8 cellular contexts compared by ENCODE assay signal in the genomic region with DNA sequence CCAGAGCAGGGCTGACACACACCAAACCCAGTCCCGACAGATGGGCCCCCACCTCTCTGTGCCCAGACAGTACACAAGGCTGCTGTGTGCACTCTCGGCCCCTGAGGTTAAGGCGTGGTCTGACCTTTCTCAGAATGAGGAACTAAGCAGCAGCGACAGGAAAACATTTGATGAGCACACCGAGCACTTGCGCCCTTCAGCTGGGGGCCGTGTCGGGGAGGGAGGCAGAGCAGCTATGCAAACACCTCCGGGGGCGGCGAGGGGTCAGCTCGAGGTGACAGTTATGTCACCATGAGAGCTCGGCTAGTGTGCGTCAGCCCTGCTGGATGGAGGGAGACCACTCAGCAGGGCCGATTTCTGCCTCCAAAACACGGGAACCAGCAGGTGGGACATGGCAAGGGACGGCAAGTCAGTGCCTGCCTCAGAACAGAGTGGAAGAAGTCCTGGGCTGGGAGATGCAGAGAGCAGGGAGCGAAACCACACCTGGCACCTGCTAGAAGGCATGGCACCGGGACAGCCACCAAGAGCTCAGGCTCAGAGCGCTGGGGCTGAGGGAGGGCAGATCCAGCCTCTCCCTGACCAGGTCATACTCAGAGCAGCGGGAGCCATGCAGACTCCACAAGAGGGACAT. TPM values are rescaled to one million over a fixed set of nuclear protein-coding genes. Genes with fewer than 3 reads are reported as not detected.
DNase-seq lines count a peak whose midpoint lies in the region; ATAC-seq and TF ChIP-seq lines count a peak whose summit lies in the region.

No MANE protein-coding gene starts in this region.

- TF ChIP-seq CTCF in Peyer's patch (IDR thresholded peaks at IDR 0.05) (no peak), foreskin keratinocyte (conservative IDR thresholded peaks at IDR 0.05) (no peak)

- H4K20me1 ChIP-seq in BLaER1: peaks cover 73% of the 10 kb centered on the region

- H3K36me3 ChIP-seq in BLaER1 (peaks cover 97% of the 10 kb centered on the region), Peyer's patch (peaks cover 0 to 6% (median 0%) of the 10 kb centered on the region in 3 donors)

- TF ChIP-seq POLR2A in Peyer's patch (IDR thresholded peaks at IDR 0.05): no peak

- peak overlapping the region; percentile 83 for H3K4me2 ChIP-seq in BLaER1

- peak overlapping the region; percentile 57 for H3K27ac ChIP-seq in BLaER1
- H3K27ac ChIP-seq in Peyer's patch: peak overlapping the region; percentile 36 to 88 (median 59)
- H3K27ac ChIP-seq in foreskin keratinocyte: no peak overlapping the region

- H3K4me3 ChIP-seq in BLaER1 (peak overlapping the region; percentile 38; the same call in 1 of the 2 replicates), Peyer's patch (peak overlapping the region in 1 of 4 donors; percentile 20)

- H3K9ac ChIP-seq in BLaER1: peak overlapping the region; percentile 51

- H3K4me1 ChIP-seq in BLaER1 (peaks cover 61% of the 10 kb centered on the region), Peyer's patch (peaks cover 0 to 20% (median 13%) of the 10 kb centered on the region in 4 donors), foreskin keratinocyte (no peaks in the 10 kb centered on the region)

- H3K9me3 ChIP-seq in BLaER1 (no peaks in the 10 kb centered on the region), Peyer's patch (no peaks in the 10 kb centered on the region)

- ATAC-seq in GM18870 (IDR thresholded peaks at IDR 0.05; ENCODE audit: unreplicated experiment) (peak; percentile 92), HG03039 (IDR thresholded peaks at IDR 0.05; ENCODE audit: unreplicated experiment) (peak; percentile 93), foreskin keratinocyte (peak; percentile 37)
- ATAC-seq in stimulated activated naive CD8-positive, alpha-beta T cell treated with anti-CD3 and anti-CD28 coated beads, Interleukin-15, Interleukin-2, amounts not matched to agents 100 U/mL and 50 U/mL, for 24 hours: peak; percentile 82

- peak in 2 of 3 donors; percentile 92 to 93 for DNase-seq in Peyer's patch
- DNase-seq in foreskin keratinocyte: no peak
- peak; percentile 60 for DNase-seq in stimulated activated naive CD8-positive, alpha-beta T cell treated with anti-CD3 and anti-CD28 coated beads, Interleukin-15, Interleukin-2, amounts not matched to agents 100 U/mL and 50 U/mL, for 24 hours
- no peak for DNase-seq in NCI-H187 (lab: John Stamatoyannopoulos, UW)
- no peak for DNase-seq in putamen (ENCODE audit: low spot score)

- H3K27me3 ChIP-seq in BLaER1: no peaks in the 10 kb centered on the region
- H3K27me3 ChIP-seq in Peyer's patch: no peaks in the 10 kb centered on the region
- no peaks in the 10 kb centered on the region for H3K27me3 ChIP-seq in foreskin keratinocyte

RNA-seq across cellular contexts. Expression of a gene that starts 57.4 kb away (rescaled TPM):
- 10 to 100 TPM in 2 of 4 donors, 1 to 10 TPM in 2; 3.9 to 55.3 (median 10.9) TPM for total RNA-seq in Peyer's patch
- 28.2 and 31.9 TPM in 2 replicates for total RNA-seq in foreskin keratinocyte
- 13.0 and 13.4 TPM in 2 replicates for polyA plus RNA-seq in foreskin keratinocyte

Comparison
In these comparisons a context has a peak if more than half of its experiments do, and no peak if none do; other contexts are left out.
1. ATAC-seq: peak in every context shown above with its lines; median percentile 93 in HG03039; 92 in GM18870; 82 in stimulated activated naive CD8-positive, alpha-beta T cell treated with anti-CD3 and anti-CD28 coated beads, Interleukin-15, Interleukin-2, amounts not matched to agents 100 U/mL and 50 U/mL, for 24 hours; 37 in foreskin keratinocyte.
2. DNase-seq: peak in Peyer's patch (2 of 3) and stimulated activated naive CD8-positive, alpha-beta T cell treated with anti-CD3 and anti-CD28 coated beads, Interleukin-15, Interleukin-2, amounts not matched to agents 100 U/mL and 50 U/mL, for 24 hours (single experiment); none in foreskin keratinocyte (0 of 2), NCI-H187 (0 of 2) and putamen (single experiment).